Comparison of ENCODE assay signal across 9 cellular contexts in the genomic region with DNA sequence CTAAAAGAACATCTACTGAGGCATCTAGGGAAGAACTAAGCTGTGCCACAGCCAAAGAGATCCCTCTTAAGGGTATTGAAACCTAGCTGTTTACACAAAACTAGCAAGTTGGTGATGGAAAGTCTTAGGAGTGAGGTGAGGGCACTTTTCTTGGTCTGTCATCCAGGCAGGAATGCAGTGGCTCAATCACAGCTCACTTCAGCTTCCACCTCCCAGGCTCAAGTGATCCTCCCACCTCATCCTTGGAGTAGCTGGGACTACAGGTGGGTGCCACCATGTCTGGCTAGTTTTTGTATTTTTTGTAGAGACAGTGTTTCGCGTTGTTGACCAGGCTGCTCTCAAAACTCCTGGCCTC. TPM values are rescaled to one million over a fixed set of nuclear protein-coding genes. Genes with fewer than 3 reads are reported as not detected.
DNase-seq lines count a peak whose midpoint lies in the region; TF ChIP-seq lines count a peak whose summit lies in the region.
"Had no signal": no experiment of that assay in that cellular context is flagged by ENCODE, and none has a peak within 500 bp of the region (broad histone marks: within the 10 kb centered on the region; RNA-seq: fewer than 3 reads in every experiment).

No MANE protein-coding gene starts in this region.

- peak overlapping the region; percentile 91 for H3K4me2 ChIP-seq in BLaER1

- H3K9ac ChIP-seq in BLaER1: peak overlapping the region; percentile 99

- DNase-seq in LHCN-M2 (ENCODE audit: low read depth): peak; percentile 25
- DNase-seq in dermis blood vessel endothelial cell: peak; percentile 53
- no peak for DNase-seq in neural crest cell (ENCODE audit: low read depth, low spot score)
- DNase-seq in germinal center (ENCODE audit: low spot score): no peak
- no peak for DNase-seq in cortex of kidney (lab: John Stamatoyannopoulos, UW)
- no peak for DNase-seq in KG1 (lab: John Stamatoyannopoulos, UW)
- DNase-seq in AG20443 (ENCODE audit: low spot score): no peak
- DNase-seq: central memory CD4-positive, alpha-beta T cell had no signal

- H4K20me1 ChIP-seq in BLaER1: peaks cover 56% of the 10 kb centered on the region

- no peaks in the 10 kb centered on the region for H3K9me3 Mint-ChIP-seq in neural crest cell

- H3K27me3 Mint-ChIP-seq in neural crest cell (ENCODE audit: low read depth): no peaks in the 10 kb centered on the region

- H3K4me3 Mint-ChIP-seq in neural crest cell: peak overlapping the region; percentile 97

- TF ChIP-seq CTCF in neural crest cell (conservative IDR thresholded peaks at IDR 0.05): no peak

- H3K36me3 Mint-ChIP-seq in neural crest cell (ENCODE audit: low read depth): peaks cover 39% of the 10 kb centered on the region

- H3K27ac Mint-ChIP-seq in neural crest cell (ENCODE audit: unreplicated experiment): no peak overlapping the region

- H3K27ac ChIP-seq in BLaER1: peak overlapping the region; percentile 99

- no peaks in the 10 kb centered on the region for H3K27me3 ChIP-seq in BLaER1

- peaks cover 56% of the 10 kb centered on the region for H3K36me3 ChIP-seq in BLaER1

- H3K4me3 ChIP-seq in BLaER1: peak overlapping the region; percentile 97

- no peaks in the 10 kb centered on the region for H3K9me3 ChIP-seq in BLaER1

- peaks cover 65% of the 10 kb centered on the region for H3K4me1 Mint-ChIP-seq in neural crest cell

- H3K4me1 ChIP-seq in BLaER1: peaks cover 78% of the 10 kb centered on the region

RNA-seq across cellular contexts. Expression of a gene that starts 2.4 kb away (rescaled TPM):
- total RNA-seq in LHCN-M2 (2014; rRNA removed): 107 and 111 TPM in 2 replicates
- polyA plus RNA-seq in LHCN-M2 (2012): 73.8 TPM
- total RNA-seq in dermis blood vessel endothelial cell: 31.0 and 65.9 TPM in 2 replicates
- 106 and 113 TPM in 2 replicates for total RNA-seq in neural crest cell

Comparison
In these comparisons a context has a peak if more than half of its experiments do, and no peak if none do; other contexts are left out.
1. DNase-seq: peak in LHCN-M2 (single experiment) and dermis blood vessel endothelial cell (single experiment); none in neural crest cell (single experiment), germinal center (single experiment), cortex of kidney (single experiment), KG1 (single experiment) and AG20443 (single experiment).